ENCODE assay signal across 8 cellular contexts in the genomic region with DNA sequence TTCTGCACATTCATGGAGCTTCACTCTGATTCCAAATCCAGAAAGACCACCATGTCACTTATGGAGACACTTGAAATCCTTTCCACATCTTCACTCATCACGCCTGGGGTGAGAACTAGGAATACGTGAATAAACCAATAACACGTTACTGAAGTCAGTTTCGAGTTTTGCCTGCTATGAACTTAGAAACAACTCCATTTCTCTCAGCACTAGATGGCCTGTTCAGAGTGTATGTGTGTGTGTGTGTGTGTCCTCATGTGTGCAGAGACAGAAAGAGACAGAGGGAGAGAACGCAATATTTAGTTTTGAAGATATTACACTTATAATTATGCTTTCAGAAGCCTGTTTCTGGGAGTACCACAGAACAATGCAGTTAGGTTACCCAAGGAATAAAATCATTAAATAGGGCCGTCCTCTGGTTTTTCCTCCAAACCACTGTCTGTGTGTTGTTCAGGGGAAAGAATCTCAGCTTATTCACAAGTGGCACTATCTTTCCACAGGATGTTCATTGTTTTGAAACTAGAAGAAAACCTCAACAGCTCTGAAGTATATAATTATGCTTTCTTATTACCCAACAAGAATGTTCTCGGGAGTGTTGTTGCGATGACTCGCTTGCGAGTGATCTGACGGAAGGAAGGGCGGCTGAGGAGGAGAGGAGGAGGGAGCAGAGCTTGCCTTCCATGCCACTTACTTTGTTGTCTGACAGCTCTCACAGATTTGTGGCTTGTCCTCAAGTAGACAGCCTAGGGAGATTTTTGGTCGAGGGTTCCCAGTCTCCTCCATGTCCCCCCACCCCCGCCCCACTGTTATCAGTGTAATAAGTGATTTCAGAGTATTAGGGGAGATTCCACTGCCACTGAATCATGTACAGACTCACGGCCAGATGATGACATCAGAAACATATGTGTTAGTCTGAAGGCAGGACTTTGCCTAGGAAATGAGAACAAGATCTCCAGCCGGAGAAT.
A peak's percentile ranks its signal among the peaks of the same experiment; 100 is the strongest.
DNase-seq lines count a peak whose midpoint lies in the region; ATAC-seq and TF ChIP-seq lines count a peak whose summit lies in the region.

No MANE protein-coding gene starts in this region.

- no peaks in the 10 kb centered on the region for H3K36me3 Mint-ChIP-seq in Calu3 (ENCODE audit: insufficient read depth, unreplicated experiment)
- H3K36me3 Mint-ChIP-seq in activated naive CD4-positive, alpha-beta T cell treated with anti-CD3 and anti-CD28 coated beads, Interleukin-2, amount 50 U/mL, for 72 hours = peaks cover 4 to 5% of the 10 kb centered on the region in 2 donors

- 51% methylated on average over 16 of the region's 16 CpGs for WGBS in hepatocyte (ENCODE audit: low lambda C conversion rate, missing lambda C conversion rate)

- H3K4me1 ChIP-seq in SJSA1 (replicated peaks) = peaks cover 28% of the 10 kb centered on the region
- H3K4me1 ChIP-seq in hepatocyte (ENCODE audit: insufficient read depth) = peaks cover 15% of the 10 kb centered on the region

- no peak overlapping the region for H3K4me3 Mint-ChIP-seq in Calu3 (ENCODE audit: low read depth, unreplicated experiment)

- H3K4me3 ChIP-seq in SJSA1 (peak overlapping the region; percentile 9), hepatocyte (no peak overlapping the region)

- H3K27ac ChIP-seq in SJSA1 (peak overlapping the region; percentile 97), hepatocyte (peak overlapping the region; percentile 90)

- intact Hi-C loops in Calu3 (cut with micrococcal nuclease; ENCODE audit: unreplicated experiment) = no loop called here

- peaks cover 2% of the 10 kb centered on the region for H3K9me3 Mint-ChIP-seq in Calu3 (ENCODE audit: low read depth, unreplicated experiment)
- H3K9me3 Mint-ChIP-seq in activated naive CD4-positive, alpha-beta T cell treated with anti-CD3 and anti-CD28 coated beads, Interleukin-2, amount 50 U/mL, for 72 hours = peaks cover 3 to 9% of the 10 kb centered on the region in 2 donors

- H3K9me3 ChIP-seq in SJSA1 (replicated peaks) (no peaks in the 10 kb centered on the region), hepatocyte (ENCODE audit: low read depth) (no peaks in the 10 kb centered on the region)

- ATAC-seq in activated naive CD4-positive, alpha-beta T cell treated with anti-CD3 and anti-CD28 coated beads, Interleukin-2, amount 50 U/mL, for 72 hours = peak; percentile 84 to 92
- ATAC-seq in HG02852 (IDR thresholded peaks at IDR 0.05; ENCODE audit: unreplicated experiment) (no peak), GM18873 (IDR thresholded peaks at IDR 0.05; ENCODE audit: low FRiP score, unreplicated experiment) (no peak)

- DNase-seq in Calu3 = no peak
- peak; percentile 89 to 96 for DNase-seq in SJSA1 (ENCODE audit: low read depth in 1 of 2, low spot score in 2 of 2)
- peak; percentile 63 to 72 for DNase-seq in activated naive CD4-positive, alpha-beta T cell treated with anti-CD3 and anti-CD28 coated beads, Interleukin-2, amount 50 U/mL, for 72 hours (ENCODE audit: low spot score in 2 of 2)
- peak; percentile 77 for DNase-seq in hepatocyte (ENCODE audit: low spot score)
- DNase-seq in stimulated activated CD4-positive, alpha-beta T cell treated with anti-CD3 and anti-CD28 coated beads, Interleukin-2, amount 100 ng/mL, for 4 hours (ENCODE audit: low read depth) = peak; percentile 62
- DNase-seq in ecto neural progenitor cell (ENCODE audit: low spot score) = no peak

- no peaks in the 10 kb centered on the region for H4K20me1 ChIP-seq in hepatocyte (ENCODE audit: insufficient read depth, poor library complexity, severe bottlenecking)

- no peak for TF ChIP-seq CTCF in Calu3 (IDR thresholded peaks at IDR 0.05; ENCODE audit: unreplicated experiment)
- TF ChIP-seq CTCF in hepatocyte (IDR thresholded peaks at IDR 0.05; ENCODE audit: poor library complexity) = no peak

- no peaks in the 10 kb centered on the region for H3K79me2 ChIP-seq in hepatocyte

- peaks cover 16% of the 10 kb centered on the region for H3K4me1 Mint-ChIP-seq in Calu3 (ENCODE audit: low read depth, unreplicated experiment)

- no TSS peak for BruUV-seq in Calu3 (replicated peaks; lab: Mats Ljungman, UMichigan)

- H3K27ac Mint-ChIP-seq in Calu3 (ENCODE audit: unreplicated experiment) = peak overlapping the region; percentile 22
- peak overlapping the region; percentile 90 to 93 for H3K27ac Mint-ChIP-seq in activated naive CD4-positive, alpha-beta T cell treated with anti-CD3 and anti-CD28 coated beads, Interleukin-2, amount 50 U/mL, for 72 hours

- H3K36me3 ChIP-seq in SJSA1 (no peaks in the 10 kb centered on the region), hepatocyte (replicated peaks; ENCODE audit: insufficient read depth, low read depth) (no peaks in the 10 kb centered on the region)

- H3K27me3 Mint-ChIP-seq in Calu3 (ENCODE audit: unreplicated experiment) = no peaks in the 10 kb centered on the region

- H3K9me2 ChIP-seq in hepatocyte (replicated peaks; ENCODE audit: insufficient read depth) = no peaks in the 10 kb centered on the region

- CTCF ChIA-PET in Calu3 (lab: Charles Lee) = interaction anchor here (0.5 to 1.5 kb wide), 2 partner anchors 12 to 550 kb away, joined by 4 to 5 read pairs; no protein-coding TSS in a partner anchor

- no peaks in the 10 kb centered on the region for H3K27me3 ChIP-seq in SJSA1 (replicated peaks)
- no peaks in the 10 kb centered on the region for H3K27me3 ChIP-seq in hepatocyte

- H3K4me2 ChIP-seq in hepatocyte = peak overlapping the region; percentile 61

- peak overlapping the region; percentile 42 for H2AFZ ChIP-seq in hepatocyte

Comparison
In these comparisons a context has a peak if more than half of its experiments do, and no peak if none do; other contexts are left out.
1. DNase-seq: peak in SJSA1 (2 of 2), activated naive CD4-positive, alpha-beta T cell treated with anti-CD3 and anti-CD28 coated beads, Interleukin-2, amount 50 U/mL, for 72 hours (2 of 2), hepatocyte (single experiment) and stimulated activated CD4-positive, alpha-beta T cell treated with anti-CD3 and anti-CD28 coated beads, Interleukin-2, amount 100 ng/mL, for 4 hours (single experiment); none in Calu3 (single experiment) and ecto neural progenitor cell (single experiment).
2. ATAC-seq: peak in activated naive CD4-positive, alpha-beta T cell treated with anti-CD3 and anti-CD28 coated beads, Interleukin-2, amount 50 U/mL, for 72 hours (2 of 2); none in HG02852 (single experiment) and GM18873 (single experiment).